In genomic region chr1:68470388-68470970, GRCh38 we compare ENCODE assay signal across 9 cellular contexts. TPM values are rescaled to one million over a fixed set of nuclear protein-coding genes. Genes with fewer than 3 reads are reported as not detected.
A peak's percentile ranks its signal among the peaks of the same experiment; 100 is the strongest.
DNase-seq lines count a peak whose midpoint lies in the region; ATAC-seq and TF ChIP-seq lines count a peak whose summit lies in the region.
"Had no signal": no experiment of that assay in that cellular context is flagged by ENCODE, and none has a peak within 500 bp of the region (broad histone marks: within the 10 kb centered on the region; RNA-seq: fewer than 3 reads in every experiment).

No MANE protein-coding gene starts in this region.

- H3K27me3 ChIP-seq in dorsolateral prefrontal cortex: no peaks in the 10 kb centered on the region
- no peaks in the 10 kb centered on the region for H3K27me3 ChIP-seq in CD4-positive, alpha-beta memory T cell (ENCODE audit: insufficient read depth, low read length)

- H3K27me3 Mint-ChIP-seq in CD4-positive, alpha-beta memory T cell: peaks cover 0 to 4% of the 10 kb centered on the region in 2 donors
- H3K27me3 Mint-ChIP-seq in stimulated activated naive CD8-positive, alpha-beta T cell treated with anti-CD3 and anti-CD28 coated beads, Interleukin-15, amount 100 ng/mL, for 72 hours: no peaks in the 10 kb centered on the region

- no peak overlapping the region for H3K27ac ChIP-seq in dorsolateral prefrontal cortex
- no peak overlapping the region for H3K27ac ChIP-seq in CD4-positive, alpha-beta memory T cell (ENCODE audit: low read depth, low read length)

- intact Hi-C loops in dorsolateral prefrontal cortex (cut with DNase I): no loop called here
- intact Hi-C loops in CD4-positive, alpha-beta memory T cell (cut with micrococcal nuclease): no loop called here

- ATAC-seq in stimulated activated naive CD8-positive, alpha-beta T cell treated with anti-CD3 and anti-CD28 coated beads, Interleukin-15, amount 100 ng/mL, for 72 hours: no peak
- ATAC-seq in GM21528 (IDR thresholded peaks at IDR 0.05; ENCODE audit: low FRiP score, unreplicated experiment): no peak

- H3K36me3 Mint-ChIP-seq in CD4-positive, alpha-beta memory T cell: no peaks in the 10 kb centered on the region

- no peaks in the 10 kb centered on the region for H3K9me3 ChIP-seq in CD4-positive, alpha-beta memory T cell (ENCODE audit: control insufficient read depth in 1 of 2, low read length in 2 of 2)

- no peaks in the 10 kb centered on the region for H3K4me1 ChIP-seq in CD4-positive, alpha-beta memory T cell (ENCODE audit: insufficient read depth, low read length)

- H3K4me3 ChIP-seq in dorsolateral prefrontal cortex: no peak overlapping the region
- H3K4me3 ChIP-seq in CD4-positive, alpha-beta memory T cell (ENCODE audit: low read length in 2 of 2): no peak overlapping the region

- POLR2A ChIA-PET in CD4-positive, alpha-beta memory T cell (lab: Charles Lee; ENCODE audit: partially characterized antibody): no interaction called here

- H3K27ac Mint-ChIP-seq in CD4-positive, alpha-beta memory T cell: no peak overlapping the region
- H3K27ac Mint-ChIP-seq in stimulated activated naive CD8-positive, alpha-beta T cell treated with anti-CD3 and anti-CD28 coated beads, Interleukin-15, amount 100 ng/mL, for 72 hours: no peak overlapping the region
- H3K27ac Mint-ChIP-seq: immature natural killer cell had no signal

- CTCF ChIA-PET in CD4-positive, alpha-beta memory T cell (lab: Charles Lee; ENCODE audit: partially characterized antibody): interaction anchor here (1.2 kb wide), 1 partner anchor 15 kb away, joined by 4 read pairs; no protein-coding TSS in a partner anchor

- no peaks in the 10 kb centered on the region for H3K4me1 Mint-ChIP-seq in CD4-positive, alpha-beta memory T cell
- H3K4me1 Mint-ChIP-seq in stimulated activated naive CD8-positive, alpha-beta T cell treated with anti-CD3 and anti-CD28 coated beads, Interleukin-15, amount 100 ng/mL, for 72 hours: no peaks in the 10 kb centered on the region
- H3K4me1 Mint-ChIP-seq: immature natural killer cell had no signal

- H3K9me3 Mint-ChIP-seq in CD4-positive, alpha-beta memory T cell: peaks cover 0 to 7% (median 1%) of the 10 kb centered on the region in 8 donors
- no peaks in the 10 kb centered on the region for H3K9me3 Mint-ChIP-seq in stimulated activated naive CD8-positive, alpha-beta T cell treated with anti-CD3 and anti-CD28 coated beads, Interleukin-15, amount 100 ng/mL, for 72 hours

- DNase-seq in GM03348 (ENCODE audit: low spot score) (peak; percentile 54), NCI-H2196 (lab: John Stamatoyannopoulos, UW; ENCODE audit: unreplicated experiment) (peak; percentile 23), dorsolateral prefrontal cortex (peak in 1 of 10 donors; percentile 31), pons (ENCODE audit: low spot score) (peak; percentile 7)
- DNase-seq in activated CD4-positive, alpha-beta T cell treated with anti-CD3 and anti-CD28 coated beads for 48 hours: no peak
- no peak for DNase-seq in CD4-positive, alpha-beta memory T cell
- DNase-seq in stimulated activated naive CD8-positive, alpha-beta T cell treated with anti-CD3 and anti-CD28 coated beads, Interleukin-15, amount 100 ng/mL, for 72 hours: no peak
- DNase-seq: immature natural killer cell had no signal

- no peak overlapping the region for H3K4me3 Mint-ChIP-seq in CD4-positive, alpha-beta memory T cell
- no peak overlapping the region for H3K4me3 Mint-ChIP-seq in stimulated activated naive CD8-positive, alpha-beta T cell treated with anti-CD3 and anti-CD28 coated beads, Interleukin-15, amount 100 ng/mL, for 72 hours
- H3K4me3 Mint-ChIP-seq: immature natural killer cell had no signal

- peak in 55 of 56 donors; percentile 36 to 78 (median 58) for TF ChIP-seq CTCF in dorsolateral prefrontal cortex (IDR thresholded peaks at IDR 0.05 in 54 of 56, conservative IDR thresholded peaks at IDR 0.05 in 2 of 56; ENCODE audit: low read depth in 1 of 56, partially characterized antibody in 56 of 56)

- no peaks in the 10 kb centered on the region for H3K36me3 ChIP-seq in CD4-positive, alpha-beta memory T cell (ENCODE audit: insufficient read depth, low read length)

RNA-seq across cellular contexts. Expression of gene RPE65, which starts 20.7 kb away (rescaled TPM):
- total RNA-seq in dorsolateral prefrontal cortex: 1 to 10 TPM in 14 of 120 experiments, under 1 TPM in 73, not detected in 33; 0.11 to 2.6 (median 0.45) TPM
- total RNA-seq in CD4-positive, alpha-beta memory T cell: not detected
- polyA plus RNA-seq in CD4-positive, alpha-beta memory T cell: not detected
- polyA plus RNA-seq: immature natural killer cell had no signal

RNA-seq across cellular contexts. Expression of gene DEPDC1, which starts 26.4 kb away (rescaled TPM):
- total RNA-seq in dorsolateral prefrontal cortex: 1 to 10 TPM in 19 of 120 experiments, under 1 TPM in 100, not detected in 1; 0.12 to 1.8 (median 0.54) TPM
- not detected for total RNA-seq in CD4-positive, alpha-beta memory T cell
- not detected for polyA plus RNA-seq in CD4-positive, alpha-beta memory T cell

Comparison
In these comparisons a context has a peak if more than half of its experiments do, and no peak if none do; other contexts are left out.
1. DNase-seq: peak in GM03348 (single experiment), NCI-H2196 (single experiment) and pons (single experiment); none in activated CD4-positive, alpha-beta T cell treated with anti-CD3 and anti-CD28 coated beads for 48 hours (single experiment), CD4-positive, alpha-beta memory T cell (0 of 5) and stimulated activated naive CD8-positive, alpha-beta T cell treated with anti-CD3 and anti-CD28 coated beads, Interleukin-15, amount 100 ng/mL, for 72 hours (0 of 2).